Comparison of ENCODE assay signal across 25 cellular contexts in genomic region chr2:160354677-160355076, GRCh38.
DNase-seq lines count a peak whose midpoint lies in the region; ATAC-seq, FAIRE-seq and TF ChIP-seq lines count a peak whose summit lies in the region.
"Had no signal": no experiment of that assay in that cellular context is flagged by ENCODE, and none has a peak within 500 bp of the region (broad histone marks: within the 10 kb centered on the region; RNA-seq: fewer than 3 reads in every experiment).

No MANE protein-coding gene starts in this region.

- peak overlapping the region; percentile 76 for H3K27ac Mint-ChIP-seq in activated T-cell treated with anti-CD3 and anti-CD28 coated beads, Interleukin-2, amount 50 U/mL, for 24 hours
- H3K27ac Mint-ChIP-seq in activated naive CD8-positive, alpha-beta T cell treated with anti-CD3 and anti-CD28 coated beads, Interleukin-2, amount 50 U/mL, for 24 hours: peak overlapping the region; percentile 21
- peak overlapping the region in 2 of 3 experiments; percentile 48 to 64 for H3K27ac Mint-ChIP-seq in nephron

- H3K4me3 Mint-ChIP-seq in activated T-cell treated with anti-CD3 and anti-CD28 coated beads, Interleukin-2, amount 50 U/mL, for 24 hours: no peak overlapping the region
- H3K4me3 Mint-ChIP-seq in activated naive CD8-positive, alpha-beta T cell treated with anti-CD3 and anti-CD28 coated beads, Interleukin-2, amount 50 U/mL, for 24 hours: no peak overlapping the region
- no peak overlapping the region for H3K4me3 Mint-ChIP-seq in nephron
- H3K4me3 Mint-ChIP-seq: stimulated activated effector memory CD8-positive, alpha-beta T cell treated with anti-CD3 and anti-CD28 coated beads, Interleukin-12 subunit alpha, Interleukin-12 subunit beta, amount 100 ng/mL, for 72 hours had no signal

- ATAC-seq in activated naive CD8-positive, alpha-beta T cell treated with anti-CD3 and anti-CD28 coated beads, Interleukin-2, amount 50 U/mL, for 24 hours: no peak
- no peak for ATAC-seq in foreskin keratinocyte
- ATAC-seq: stimulated activated effector memory CD8-positive, alpha-beta T cell treated with anti-CD3 and anti-CD28 coated beads, Interleukin-12 subunit alpha, Interleukin-12 subunit beta, amount 100 ng/mL, for 72 hours had no signal

- no peaks in the 10 kb centered on the region for H3K27me3 ChIP-seq in uterus
- no peaks in the 10 kb centered on the region for H3K27me3 ChIP-seq in foreskin keratinocyte
- H3K27me3 ChIP-seq: esophagus squamous epithelium had no signal

- H3K9me3 ChIP-seq in uterus (no peaks in the 10 kb centered on the region), kidney (ENCODE audit: control insufficient read depth in 1 of 2, low read length in 2 of 2) (no peaks in the 10 kb centered on the region)
- H3K9me3 ChIP-seq: esophagus squamous epithelium had no signal

- no peak overlapping the region for H3K9ac ChIP-seq in kidney (ENCODE audit: low read length in 2 of 2)

- FAIRE-seq in kidney (lab: Jason Lieb, UNC): no peak
- FAIRE-seq: A204.1, colon, D721Med had no signal

- H3K9me3 Mint-ChIP-seq in activated T-cell treated with anti-CD3 and anti-CD28 coated beads, Interleukin-2, amount 50 U/mL, for 24 hours: peaks cover 7% of the 10 kb centered on the region
- H3K9me3 Mint-ChIP-seq in activated naive CD8-positive, alpha-beta T cell treated with anti-CD3 and anti-CD28 coated beads, Interleukin-2, amount 50 U/mL, for 24 hours: no peaks in the 10 kb centered on the region
- H3K9me3 Mint-ChIP-seq in nephron: no peaks in the 10 kb centered on the region
- H3K9me3 Mint-ChIP-seq: stimulated activated effector memory CD8-positive, alpha-beta T cell treated with anti-CD3 and anti-CD28 coated beads, Interleukin-12 subunit alpha, Interleukin-12 subunit beta, amount 100 ng/mL, for 72 hours had no signal

- no peak overlapping the region for H3K4me3 ChIP-seq in uterus
- H3K4me3 ChIP-seq in kidney (ENCODE audit: low read length in 2 of 2): no peak overlapping the region
- H3K4me3 ChIP-seq: esophagus squamous epithelium, skin epidermis had no signal

- H3K27ac ChIP-seq in uterus (peak overlapping the region; percentile 32 to 66), foreskin keratinocyte (no peak overlapping the region), kidney (ENCODE audit: low read depth in 2 of 2, low read length in 2 of 2) (no peak overlapping the region)

- intact Hi-C loops in uterus (cut with DNase I; ENCODE audit: low total_unique reads) (no loop called here), kidney (cut with DNase I) (no loop called here)

- H3K27me3 Mint-ChIP-seq in activated T-cell treated with anti-CD3 and anti-CD28 coated beads, Interleukin-2, amount 50 U/mL, for 24 hours: no peaks in the 10 kb centered on the region
- H3K27me3 Mint-ChIP-seq in activated naive CD8-positive, alpha-beta T cell treated with anti-CD3 and anti-CD28 coated beads, Interleukin-2, amount 50 U/mL, for 24 hours: no peaks in the 10 kb centered on the region
- H3K27me3 Mint-ChIP-seq in nephron (ENCODE audit: low read depth): no peaks in the 10 kb centered on the region

- no peak for DNase-seq in activated T-cell treated with anti-CD3 and anti-CD28 coated beads, Interleukin-2, amount 50 U/mL, for 24 hours
- DNase-seq in activated T-cell treated with anti-CD3 and anti-CD28 coated beads, Interleukin-2, amount 50 U/mL, for 1 hour: no peak
- DNase-seq in activated naive CD8-positive, alpha-beta T cell treated with anti-CD3 and anti-CD28 coated beads, Interleukin-2, amount 50 U/mL, for 24 hours: no peak
- DNase-seq in uterus (no peak), foreskin keratinocyte (no peak), kidney (no peak)
- DNase-seq in activated CD8-positive, alpha-beta memory T cell treated with anti-CD3 and anti-CD28 coated beads, Interleukin-2, amount 50 U/mL, for 48 hours: no peak
- DNase-seq: activated CD4-positive, alpha-beta T cell treated with anti-CD3 and anti-CD28 coated beads for 1 hour; esophagus squamous epithelium; Karpas-422; kidney glomerular epithelial cell; mesenchymal stem cell; NCI-H1048; NCI-H1930; NCI-H345; NCI-H774; SHP77; stimulated activated CD4-positive, alpha-beta T cell treated with anti-CD3 and anti-CD28 coated beads, Interleukin-2, amount 100 ng/mL, for 24 hours; SW 1271 had no signal

- H3K4me1 ChIP-seq in uterus (peaks cover 0 to 5% of the 10 kb centered on the region in 2 donors), foreskin keratinocyte (peaks cover 32% of the 10 kb centered on the region), kidney (ENCODE audit: control insufficient read depth in 1 of 2, insufficient read depth in 1 of 2, low read depth in 1 of 2, low read length in 2 of 2) (peaks cover under 1 to 6% of the 10 kb centered on the region in 2 donors)

- H3K36me3 ChIP-seq in uterus (no peaks in the 10 kb centered on the region), kidney (ENCODE audit: control insufficient read depth in 1 of 2, insufficient read depth in 2 of 2, low read length in 2 of 2) (no peaks in the 10 kb centered on the region)

- no peak for TF ChIP-seq POLR2A in uterus (IDR thresholded peaks at IDR 0.05)

- peaks cover 75% of the 10 kb centered on the region for H3K4me1 Mint-ChIP-seq in activated T-cell treated with anti-CD3 and anti-CD28 coated beads, Interleukin-2, amount 50 U/mL, for 24 hours (ENCODE audit: low read depth)
- peaks cover 53% of the 10 kb centered on the region for H3K4me1 Mint-ChIP-seq in activated naive CD8-positive, alpha-beta T cell treated with anti-CD3 and anti-CD28 coated beads, Interleukin-2, amount 50 U/mL, for 24 hours
- H3K4me1 Mint-ChIP-seq in nephron: peaks cover 37% of the 10 kb centered on the region

- peaks cover 35% of the 10 kb centered on the region for H3K36me3 Mint-ChIP-seq in activated T-cell treated with anti-CD3 and anti-CD28 coated beads, Interleukin-2, amount 50 U/mL, for 24 hours (ENCODE audit: low read depth)
- peaks cover 8% of the 10 kb centered on the region for H3K36me3 Mint-ChIP-seq in activated naive CD8-positive, alpha-beta T cell treated with anti-CD3 and anti-CD28 coated beads, Interleukin-2, amount 50 U/mL, for 24 hours (ENCODE audit: low read depth)
- H3K36me3 Mint-ChIP-seq in nephron (ENCODE audit: low read depth): peaks cover 35% of the 10 kb centered on the region

- TF ChIP-seq CTCF in nephron (IDR thresholded peaks at IDR 0.05; ENCODE audit: unreplicated experiment in 3 of 3): no peak
- TF ChIP-seq CTCF in uterus (IDR thresholded peaks at IDR 0.05): no peak
- no peak for TF ChIP-seq CTCF in foreskin keratinocyte (conservative IDR thresholded peaks at IDR 0.05)
- TF ChIP-seq CTCF in kidney (IDR thresholded peaks at IDR 0.05; ENCODE audit: borderline replicate concordance, extremely low read depth, insufficient read depth): no peak

Comparison
In these comparisons a context has a peak if more than half of its experiments do, and no peak if none do; other contexts are left out.
1. H3K27ac Mint-ChIP-seq: peak in every context shown above with its lines; median percentile 76 in activated T-cell treated with anti-CD3 and anti-CD28 coated beads, Interleukin-2, amount 50 U/mL, for 24 hours; 56 in nephron; 21 in activated naive CD8-positive, alpha-beta T cell treated with anti-CD3 and anti-CD28 coated beads, Interleukin-2, amount 50 U/mL, for 24 hours.
2. H3K27ac ChIP-seq: peak in uterus (2 of 2); none in foreskin keratinocyte (single experiment) and kidney (0 of 2).